ENCODE assay signal across 12 cellular contexts in the genomic region with DNA sequence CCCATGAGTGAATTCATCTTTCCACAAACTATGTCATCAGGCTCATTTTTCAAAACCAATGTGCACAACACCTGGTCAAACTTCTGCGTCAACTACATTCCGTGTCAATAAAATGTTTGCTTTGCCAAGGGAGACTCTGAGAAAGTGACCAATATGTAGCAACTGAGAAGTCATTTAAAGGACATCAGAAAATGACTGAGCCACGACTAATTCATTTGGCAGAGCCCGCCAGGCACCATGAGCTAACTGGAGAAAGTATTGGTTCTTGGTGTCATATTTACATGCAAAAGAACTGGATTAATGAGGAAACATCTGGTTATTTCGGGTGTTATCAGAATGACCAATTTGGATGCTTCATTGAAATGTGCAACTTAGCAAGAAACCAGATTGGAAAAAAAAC. TPM values are rescaled to one million over a fixed set of nuclear protein-coding genes. Genes with fewer than 3 reads are reported as not detected.
DNase-seq lines count a peak whose midpoint lies in the region; ATAC-seq and TF ChIP-seq lines count a peak whose summit lies in the region.
"Had no signal": no experiment of that assay in that cellular context is flagged by ENCODE, and none has a peak within 500 bp of the region (broad histone marks: within the 10 kb centered on the region; RNA-seq: fewer than 3 reads in every experiment).

No MANE protein-coding gene starts in this region.

- H3K4me1 ChIP-seq in mesodermal cell (ENCODE audit: control insufficient read depth, insufficient read depth, low read length, poor library complexity, severe bottlenecking): peaks cover 59% of the 10 kb centered on the region

- CTCF ChIA-PET in BJ (lab: Yijun Ruan, JAX): no interaction called here

- 74 to 79% methylated on average over 4 to 5 of the region's 5 CpGs for WGBS in mesodermal cell (ENCODE audit: insufficient coverage in 2 of 2), 2 experiments

- no peak for DNase-seq in BJ (ENCODE audit: low read depth)
- DNase-seq in MG63: peak; percentile 57
- no peak for DNase-seq in coronary artery (ENCODE audit: low spot score)
- no peak for DNase-seq in NCI-H748 treated with DMSO at 0.1 percent for 48 hours (lab: John Stamatoyannopoulos, UW)
- DNase-seq: NCI-H2029, Peyer's patch had no signal

- no peaks in the 10 kb centered on the region for H3K9me3 ChIP-seq in MG63
- no peaks in the 10 kb centered on the region for H3K9me3 ChIP-seq in mesodermal cell (ENCODE audit: control insufficient read depth, low read length)
- H3K9me3 ChIP-seq: Peyer's patch had no signal

- POLR2A ChIA-PET in BJ (lab: Charles Lee): interaction anchor here (0.6 to 1.4 kb wide), 2 partner anchors 14 to 760 kb away, joined by 4 to 5 read pairs; no protein-coding TSS in a partner anchor

- H3K36me3 ChIP-seq in BJ (ENCODE audit: control insufficient read depth, insufficient read depth, low read length): peaks cover 6% of the 10 kb centered on the region
- H3K36me3 ChIP-seq in MG63: peaks cover 80% of the 10 kb centered on the region
- H3K36me3 ChIP-seq in mesodermal cell (ENCODE audit: control insufficient read depth, insufficient read depth, low read length): peaks cover 45% of the 10 kb centered on the region
- H3K36me3 ChIP-seq: Peyer's patch had no signal

- no peaks in the 10 kb centered on the region for H3K27me3 ChIP-seq in BJ (ENCODE audit: control insufficient read depth, insufficient read depth, low read length)
- no peaks in the 10 kb centered on the region for H3K27me3 ChIP-seq in MG63
- H3K27me3 ChIP-seq: Peyer's patch had no signal

- H3K27ac ChIP-seq in coronary artery: peak overlapping the region in 1 of 2 donors; percentile 56
- H3K27ac ChIP-seq in mesodermal cell (ENCODE audit: low read depth, low read length, severe bottlenecking): peak overlapping the region; percentile 42
- H3K27ac ChIP-seq: C4-2B had no signal

- TF ChIP-seq CTCF in BJ (IDR thresholded peaks at IDR 0.05; ENCODE audit: insufficient read depth, low read depth, low read length): no peak
- no peak for TF ChIP-seq CTCF in coronary artery (IDR thresholded peaks at IDR 0.05)

- H3K4me3 ChIP-seq in BJ (ENCODE audit: low read depth, low read length): peak overlapping the region; percentile 25
- H3K4me3 ChIP-seq in MG63: no peak overlapping the region
- H3K4me3 ChIP-seq in coronary artery: peak overlapping the region; percentile 25
- no peak overlapping the region for H3K4me3 ChIP-seq in mesodermal cell (ENCODE audit: extremely low read depth, insufficient read depth, low read length, poor library complexity, severe bottlenecking)
- H3K4me3 ChIP-seq: Peyer's patch had no signal

- ATAC-seq in HG03521 (IDR thresholded peaks at IDR 0.05; ENCODE audit: unreplicated experiment) (no peak), GM21529 (IDR thresholded peaks at IDR 0.05; ENCODE audit: unreplicated experiment) (no peak), GM21381 (IDR thresholded peaks at IDR 0.05; ENCODE audit: unreplicated experiment) (no peak)
- ATAC-seq: sciatic nerve had no signal

RNA-seq across cellular contexts. Expression of gene RND3, which starts 7.2 kb away (rescaled TPM):
- polyA plus RNA-seq in BJ (2011; rRNA removed): 255 and 497 TPM in 2 replicates
- polyA minus RNA-seq in BJ (2011; rRNA and poly(A)+ RNA removed): 245 and 381 TPM in 2 replicates
- total RNA-seq in MG63 (2014; rRNA removed; shearing (Covaris generic); ENCODE audit: low replicate concordance): 55.5 and 87.8 TPM in 2 replicates
- polyA plus RNA-seq in mesodermal cell (2013, experiment 1 of 2): 41.8 TPM
- 44.6 TPM for polyA plus RNA-seq in mesodermal cell (2013, experiment 2 of 2)

Comparison
In these comparisons a context has a peak if more than half of its experiments do, and no peak if none do; other contexts are left out.
1. H3K4me3 ChIP-seq: peak in BJ (single experiment) and coronary artery (single experiment); none in MG63 (single experiment) and mesodermal cell (single experiment).